In the genomic region with DNA sequence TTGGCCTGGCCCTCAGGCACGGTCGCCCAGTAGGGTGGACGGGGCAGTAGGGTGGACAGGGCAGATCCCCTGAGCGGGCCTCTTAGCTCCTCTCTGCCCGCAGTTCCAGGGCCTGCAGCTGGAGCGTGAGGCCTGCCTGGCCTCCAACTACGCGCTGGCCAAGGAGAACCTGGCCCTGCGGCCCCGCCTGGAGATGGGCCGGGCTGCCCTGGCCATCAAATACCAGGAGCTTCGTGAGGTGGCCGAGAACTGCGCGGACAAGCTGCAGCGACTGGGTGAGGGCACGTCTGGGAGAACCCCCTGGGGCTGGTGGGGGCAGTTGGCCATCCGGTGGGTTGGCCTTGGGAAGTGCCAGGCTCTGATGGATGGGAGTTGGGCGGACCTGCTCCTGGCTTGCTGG, we compare ENCODE assay signal across 1 cellular context.
TF ChIP-seq lines count a peak whose summit lies in the region.

No MANE protein-coding gene starts in this region.

TF ChIP-seq in HCT116, 20 proteins besides CTCF, POLR2A, EP300 and RAD21 (continued from another document):
- TF ChIP-seq, protein P1, sequence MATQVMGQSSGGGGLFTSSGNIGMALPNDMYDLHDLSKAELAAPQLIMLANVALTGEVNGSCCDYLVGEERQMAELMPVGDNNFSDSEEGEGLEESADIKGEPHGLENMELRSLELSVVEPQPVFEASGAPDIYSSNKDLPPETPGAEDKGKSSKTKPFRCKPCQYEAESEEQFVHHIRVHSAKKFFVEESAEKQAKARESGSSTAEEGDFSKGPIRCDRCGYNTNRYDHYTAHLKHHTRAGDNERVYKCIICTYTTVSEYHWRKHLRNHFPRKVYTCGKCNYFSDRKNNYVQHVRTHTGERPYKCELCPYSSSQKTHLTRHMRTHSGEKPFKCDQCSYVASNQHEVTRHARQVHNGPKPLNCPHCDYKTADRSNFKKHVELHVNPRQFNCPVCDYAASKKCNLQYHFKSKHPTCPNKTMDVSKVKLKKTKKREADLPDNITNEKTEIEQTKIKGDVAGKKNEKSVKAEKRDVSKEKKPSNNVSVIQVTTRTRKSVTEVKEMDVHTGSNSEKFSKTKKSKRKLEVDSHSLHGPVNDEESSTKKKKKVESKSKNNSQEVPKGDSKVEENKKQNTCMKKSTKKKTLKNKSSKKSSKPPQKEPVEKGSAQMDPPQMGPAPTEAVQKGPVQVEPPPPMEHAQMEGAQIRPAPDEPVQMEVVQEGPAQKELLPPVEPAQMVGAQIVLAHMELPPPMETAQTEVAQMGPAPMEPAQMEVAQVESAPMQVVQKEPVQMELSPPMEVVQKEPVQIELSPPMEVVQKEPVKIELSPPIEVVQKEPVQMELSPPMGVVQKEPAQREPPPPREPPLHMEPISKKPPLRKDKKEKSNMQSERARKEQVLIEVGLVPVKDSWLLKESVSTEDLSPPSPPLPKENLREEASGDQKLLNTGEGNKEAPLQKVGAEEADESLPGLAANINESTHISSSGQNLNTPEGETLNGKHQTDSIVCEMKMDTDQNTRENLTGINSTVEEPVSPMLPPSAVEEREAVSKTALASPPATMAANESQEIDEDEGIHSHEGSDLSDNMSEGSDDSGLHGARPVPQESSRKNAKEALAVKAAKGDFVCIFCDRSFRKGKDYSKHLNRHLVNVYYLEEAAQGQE (IDR thresholded peaks at IDR 0.05; ENCODE audit: low read depth) = no peak
- no peak for TF ChIP-seq SIN3A (IDR thresholded peaks at IDR 0.05; ENCODE audit: low read depth)
- no peak for TF ChIP-seq TCF7L2 (IDR thresholded peaks at IDR 0.05; ENCODE audit: borderline replicate concordance, extremely low read depth, insufficient read depth, insufficient read length)
- TF ChIP-seq, protein P2, sequence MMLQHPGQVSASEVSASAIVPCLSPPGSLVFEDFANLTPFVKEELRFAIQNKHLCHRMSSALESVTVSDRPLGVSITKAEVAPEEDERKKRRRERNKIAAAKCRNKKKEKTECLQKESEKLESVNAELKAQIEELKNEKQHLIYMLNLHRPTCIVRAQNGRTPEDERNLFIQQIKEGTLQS (IDR thresholded peaks at IDR 0.05) = no peak
- TF ChIP-seq SP1 (IDR thresholded peaks at IDR 0.05; ENCODE audit: low read depth) = no peak
- TF ChIP-seq CBX3 (IDR thresholded peaks at IDR 0.05; ENCODE audit: low read depth) = no peak
